Comparison of ENCODE assay signal across 8 cellular contexts in genomic region chr22:23787910-23788309, GRCh38. TPM values are rescaled to one million over a fixed set of nuclear protein-coding genes. Genes with fewer than 3 reads are reported as not detected.
DNase-seq lines count a peak whose midpoint lies in the region; ATAC-seq and TF ChIP-seq lines count a peak whose summit lies in the region.

No MANE protein-coding gene starts in this region.

- no peaks in the 10 kb centered on the region for H3K27me3 Mint-ChIP-seq in activated CD4-positive, alpha-beta T cell treated with anti-CD3 and anti-CD28 coated beads, Interleukin-2, amount 10 ng/mL, durations not matched to agents 7 days and 5 days

- peak overlapping the region; percentile 97 for H3K27ac Mint-ChIP-seq in activated CD4-positive, alpha-beta T cell treated with anti-CD3 and anti-CD28 coated beads, Interleukin-2, amount 10 ng/mL, durations not matched to agents 7 days and 5 days

- H3K9me3 ChIP-seq in adrenal gland (replicated peaks in 1 of 3) = no peaks in the 10 kb centered on the region
- no peaks in the 10 kb centered on the region for H3K9me3 ChIP-seq in liver (ENCODE audit: control insufficient read depth in 4 of 4, low read length in 3 of 4)
- H3K9me3 ChIP-seq in thymus (ENCODE audit: control insufficient read depth) = no peaks in the 10 kb centered on the region

- peaks cover 56% of the 10 kb centered on the region for H3K4me1 Mint-ChIP-seq in activated CD4-positive, alpha-beta T cell treated with anti-CD3 and anti-CD28 coated beads, Interleukin-2, amount 10 ng/mL, durations not matched to agents 7 days and 5 days

- H3K4me1 ChIP-seq in adrenal gland (replicated peaks in 1 of 2) (peaks cover 46 to 56% of the 10 kb centered on the region in 2 donors), liver (ENCODE audit: control insufficient read depth in 4 of 4, insufficient read depth in 4 of 4, low read length in 3 of 4) (peaks cover 12 to 41% (median 31%) of the 10 kb centered on the region in 4 donors), thymus (ENCODE audit: control insufficient read depth, insufficient read depth, low read length) (peaks cover 46% of the 10 kb centered on the region)

- H3K27ac ChIP-seq in adrenal gland (peak overlapping the region in 1 of 5 donors; percentile 100), liver (ENCODE audit: low read depth in 1 of 2, low read length in 2 of 2) (peak overlapping the region in 1 of 2 donors; percentile 100), thymus (ENCODE audit: low read depth) (no peak overlapping the region)

- POLR2A ChIA-PET in activated CD4-positive, alpha-beta T cell treated with anti-CD3 and anti-CD28 coated beads, Interleukin-2, amount 10 ng/mL, durations not matched to agents 7 days and 5 days (lab: Charles Lee) = no interaction called here

- TF ChIP-seq RAD21 in liver (IDR thresholded peaks at IDR 0.05) = no peak

- H3K27me3 ChIP-seq in adrenal gland = no peaks in the 10 kb centered on the region
- H3K27me3 ChIP-seq in liver (ENCODE audit: control insufficient read depth in 4 of 4, insufficient read depth in 4 of 4, low read length in 3 of 4) = no peaks in the 10 kb centered on the region
- H3K27me3 ChIP-seq in thymus (ENCODE audit: control insufficient read depth, insufficient read depth) = no peaks in the 10 kb centered on the region

- H3K36me3 Mint-ChIP-seq in activated CD4-positive, alpha-beta T cell treated with anti-CD3 and anti-CD28 coated beads, Interleukin-2, amount 10 ng/mL, durations not matched to agents 7 days and 5 days (ENCODE audit: low read depth) = peaks cover 15% of the 10 kb centered on the region

- H3K36me3 ChIP-seq in adrenal gland (replicated peaks in 1 of 2) = peaks cover 0 to 9% of the 10 kb centered on the region in 2 donors
- H3K36me3 ChIP-seq in liver (ENCODE audit: control insufficient read depth in 4 of 4, insufficient read depth in 3 of 4, low read depth in 1 of 4, low read length in 3 of 4) = peaks cover 0 to 8% (median under 1%) of the 10 kb centered on the region in 4 donors
- peaks cover 20% of the 10 kb centered on the region for H3K36me3 ChIP-seq in thymus (ENCODE audit: control insufficient read depth, insufficient read depth)

- no peak for TF ChIP-seq POLR2A in adrenal gland (IDR thresholded peaks at IDR 0.05)

- TF ChIP-seq CTCF in adrenal gland (IDR thresholded peaks at IDR 0.05) (no peak), liver (IDR thresholded peaks at IDR 0.05; ENCODE audit: low read depth, low read length, missing input control) (no peak)

- intact Hi-C loops in adrenal gland (cut with DNase I) = no loop called here

- CTCF ChIA-PET in activated CD4-positive, alpha-beta T cell treated with anti-CD3 and anti-CD28 coated beads, Interleukin-2, amount 10 ng/mL, durations not matched to agents 7 days and 5 days (lab: Charles Lee) = interaction anchor here (2.4 kb wide), 1 partner anchor 13 kb away, joined by 5 read pairs; no protein-coding TSS in a partner anchor

- H3K9ac ChIP-seq in liver (ENCODE audit: low read depth in 1 of 2, low read length in 2 of 2) = peak overlapping the region; percentile 45 to 77

- DNase-seq in activated CD4-positive, alpha-beta T cell treated with anti-CD3 and anti-CD28 coated beads, Interleukin-2, amount 10 ng/mL, durations not matched to agents 7 days and 5 days = no peak
- no peak for DNase-seq in activated CD4-positive, alpha-beta T cell treated with anti-CD3 and anti-CD28 coated beads for 4 hours
- DNase-seq in adrenal gland (no peak), DMS 273 (lab: John Stamatoyannopoulos, UW; ENCODE audit: unreplicated experiment) (no peak), occipital lobe (lab: John Stamatoyannopoulos, UW) (no peak)

- ATAC-seq in GM18502 (IDR thresholded peaks at IDR 0.05; ENCODE audit: poor library complexity, unreplicated experiment) = no peak

- peak overlapping the region in 3 of 4 donors; percentile 39 to 76 (median 52) for H3K4me3 ChIP-seq in adrenal gland
- H3K4me3 ChIP-seq in liver (ENCODE audit: low read depth in 1 of 3, low read length in 3 of 3) = peak overlapping the region in 2 of 3 donors; percentile 76 to 83
- H3K4me3 ChIP-seq in thymus (ENCODE audit: low read length) = peak overlapping the region; percentile 94

- H3K4me3 Mint-ChIP-seq in activated CD4-positive, alpha-beta T cell treated with anti-CD3 and anti-CD28 coated beads, Interleukin-2, amount 10 ng/mL, durations not matched to agents 7 days and 5 days = peak overlapping the region; percentile 89

- whole genome bisulfite sequencing in adrenal gland, 4 donors = 62 to 75% (median 63%) methylated on average over 3 of the region's 3 CpGs
- 84% methylated on average over 3 of the region's 3 CpGs for WGBS in liver
- WGBS in thymus = 96% methylated on average over 3 of the region's 3 CpGs

- no peaks in the 10 kb centered on the region for H3K9me3 Mint-ChIP-seq in activated CD4-positive, alpha-beta T cell treated with anti-CD3 and anti-CD28 coated beads, Interleukin-2, amount 10 ng/mL, durations not matched to agents 7 days and 5 days

TF ChIP-seq in liver, 16 proteins besides CTCF, POLR2A, EP300 and RAD21 (continues in another document):
- TF ChIP-seq YY1 (IDR thresholded peaks at IDR 0.05) = no peak
- TF ChIP-seq SP1 (IDR thresholded peaks at IDR 0.05) = no peak
- TF ChIP-seq ZBTB33 (IDR thresholded peaks at IDR 0.05) = no peak
- no peak for TF ChIP-seq RXRA (IDR thresholded peaks at IDR 0.05)
- TF ChIP-seq FOXA2 (IDR thresholded peaks at IDR 0.05) = no peak
- no peak for TF ChIP-seq EGR1 (IDR thresholded peaks at IDR 0.05; ENCODE audit: low read depth in 2 of 2)
- TF ChIP-seq GABPA (IDR thresholded peaks at IDR 0.05 in 1 of 2, conservative IDR thresholded peaks at IDR 0.05 in 1 of 2) = no peak
- no peak for TF ChIP-seq JUND (IDR thresholded peaks at IDR 0.05)
- no peak for TF ChIP-seq TAF1 (conservative IDR thresholded peaks at IDR 0.05)
- no peak for TF ChIP-seq NR2F2 (IDR thresholded peaks at IDR 0.05)
- no peak for TF ChIP-seq FOXA1 (IDR thresholded peaks at IDR 0.05)
- TF ChIP-seq, protein P1, sequence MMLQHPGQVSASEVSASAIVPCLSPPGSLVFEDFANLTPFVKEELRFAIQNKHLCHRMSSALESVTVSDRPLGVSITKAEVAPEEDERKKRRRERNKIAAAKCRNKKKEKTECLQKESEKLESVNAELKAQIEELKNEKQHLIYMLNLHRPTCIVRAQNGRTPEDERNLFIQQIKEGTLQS (IDR thresholded peaks at IDR 0.05) = no peak
- TF ChIP-seq, protein P2, sequence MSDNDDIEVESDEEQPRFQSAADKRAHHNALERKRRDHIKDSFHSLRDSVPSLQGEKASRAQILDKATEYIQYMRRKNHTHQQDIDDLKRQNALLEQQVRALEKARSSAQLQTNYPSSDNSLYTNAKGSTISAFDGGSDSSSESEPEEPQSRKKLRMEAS (IDR thresholded peaks at IDR 0.05) = no peak
- no peak for TF ChIP-seq HNF4G (IDR thresholded peaks at IDR 0.05)

RNA-seq across cellular contexts. Expression of gene SMARCB1, which starts 1.1 kb away (rescaled TPM):
- 10 to 100 TPM; 91.4 to 92.6 TPM for total RNA-seq in activated CD4-positive, alpha-beta T cell treated with anti-CD3 and anti-CD28 coated beads, Interleukin-2, amount 10 ng/mL, durations not matched to agents 7 days and 5 days
- total RNA-seq in adrenal gland (10 to 100 TPM; 58.2 to 95.5 (median 78.9) TPM), liver (10 to 100 TPM; 15.1 to 19.4 TPM), occipital lobe (19.7 TPM)
- polyA plus RNA-seq in adrenal gland (10 to 100 TPM; 41.3 to 77.0 (median 54.9) TPM), liver (10 to 100 TPM; 18.8 to 22.5 TPM), thymus (35.3 TPM)

RNA-seq across cellular contexts. Expression of gene MMP11, which starts 15.3 kb away (rescaled TPM):
- total RNA-seq in activated CD4-positive, alpha-beta T cell treated with anti-CD3 and anti-CD28 coated beads, Interleukin-2, amount 10 ng/mL, durations not matched to agents 7 days and 5 days = under 1 TPM; 0.27 to 0.50 TPM
- total RNA-seq in adrenal gland = 1 to 10 TPM in 7 of 8 donors, under 1 TPM in 1; 0.88 to 6.2 (median 4.3) TPM
- 1 to 10 TPM in 2 of 3 donors, under 1 TPM in 1; 0.44 to 4.3 (median 1.2) TPM for polyA plus RNA-seq in adrenal gland
- total RNA-seq in liver = 10 to 100 TPM in 1 of 2 donors, under 1 TPM in 1; 0.33 to 33.7 TPM
- under 1 TPM; 0.33 to 0.89 TPM for polyA plus RNA-seq in liver
- 3.8 TPM for polyA plus RNA-seq in thymus
- total RNA-seq in occipital lobe = 14.8 TPM

RNA-seq across cellular contexts. Expression of gene CHCHD10, which starts 20.1 kb away (rescaled TPM):
- 10 to 100 TPM; 44.6 to 55.4 TPM for total RNA-seq in activated CD4-positive, alpha-beta T cell treated with anti-CD3 and anti-CD28 coated beads, Interleukin-2, amount 10 ng/mL, durations not matched to agents 7 days and 5 days
- total RNA-seq in adrenal gland (100 to 1,000 TPM in 4 of 8 donors, 10 to 100 TPM in 3, 1 to 10 TPM in 1; 4.6 to 177 (median 103) TPM), liver (10 to 100 TPM; 13.4 to 24.0 TPM), occipital lobe (3.4 TPM)
- polyA plus RNA-seq in adrenal gland (100 to 1,000 TPM; 199 to 528 (median 520) TPM), liver (100 to 1,000 TPM; 254 to 784 TPM), thymus (64.0 TPM)

RNA-seq across cellular contexts. Expression of gene C22orf15, which starts 25.1 kb away (rescaled TPM):
- total RNA-seq in activated CD4-positive, alpha-beta T cell treated with anti-CD3 and anti-CD28 coated beads, Interleukin-2, amount 10 ng/mL, durations not matched to agents 7 days and 5 days = 1 to 10 TPM in 1 of 2 experiments, under 1 TPM in 1; 0.99 to 1.3 TPM
- under 1 TPM in 2 of 8 donors, not detected in 6; 0.14 to 0.26 TPM for total RNA-seq in adrenal gland
- under 1 TPM in 2 of 3 donors, not detected in 1; 0.24 to 0.80 TPM for polyA plus RNA-seq in adrenal gland
- total RNA-seq in liver = under 1 TPM; 0.14 to 0.17 TPM
- polyA plus RNA-seq in liver = under 1 TPM; 0.03 to 0.10 TPM
- 1.3 TPM for polyA plus RNA-seq in thymus
- total RNA-seq in occipital lobe = not detected

RNA-seq across cellular contexts. Expression of gene VPREB3, which starts 33.7 kb away (rescaled TPM):
- total RNA-seq in activated CD4-positive, alpha-beta T cell treated with anti-CD3 and anti-CD28 coated beads, Interleukin-2, amount 10 ng/mL, durations not matched to agents 7 days and 5 days = not detected
- total RNA-seq in adrenal gland (10 to 100 TPM in 3 of 8 donors, 1 to 10 TPM in 5; 2.2 to 38.7 (median 3.8) TPM), liver (1 to 10 TPM in 1 of 2 donors, not detected in 1; 3.2 TPM), occipital lobe (not detected)
- polyA plus RNA-seq in adrenal gland (10 to 100 TPM; 16.7 to 42.2 (median 37.6) TPM), liver (1 to 10 TPM in 1 of 2 donors, under 1 TPM in 1; 0.69 to 1.8 TPM), thymus (11.4 TPM)
